26 cellular contexts compared by ENCODE assay signal in the genomic region with DNA sequence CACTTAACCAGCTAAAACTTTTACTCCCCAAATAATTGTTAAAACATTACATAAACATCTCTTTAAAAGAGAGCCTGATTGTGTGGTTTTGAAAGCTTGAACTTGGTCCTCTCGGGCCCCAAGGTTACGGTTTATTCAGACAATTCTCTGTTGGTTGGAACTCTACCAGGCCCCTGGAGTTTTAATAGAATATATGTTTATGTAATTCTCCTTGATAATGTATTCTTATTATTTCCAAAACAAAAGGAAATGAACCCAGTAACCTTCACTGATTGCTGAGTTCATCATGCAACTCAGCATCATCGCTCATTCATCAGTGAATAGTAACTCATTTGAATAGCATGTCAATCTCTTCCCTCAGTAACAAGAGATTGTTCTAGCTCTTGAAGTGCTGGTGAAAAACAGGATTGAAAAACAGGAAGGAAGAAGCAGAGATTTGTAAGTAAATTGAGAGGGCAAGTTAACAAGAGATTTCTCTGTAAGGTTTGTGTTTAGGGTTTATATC.
"Had no signal": no experiment of that assay in that cellular context is flagged by ENCODE, and none has a peak within 500 bp of the region (broad histone marks: within the 10 kb centered on the region; RNA-seq: fewer than 3 reads in every experiment).

No MANE protein-coding gene starts in this region.

- H3K4me3 ChIP-seq: coronary artery, dorsolateral prefrontal cortex, gastrocnemius medialis, heart right ventricle, lower lobe of right lung, neural progenitor cell, psoas muscle, spleen, testis, tibial nerve, upper lobe of right lung, vagina had no signal

- H3K27me3 ChIP-seq: dorsolateral prefrontal cortex, gastrocnemius medialis, heart right ventricle, neural progenitor cell, spleen, testis, tibial nerve, upper lobe of right lung, vagina had no signal

- H3K79me2 ChIP-seq: parathyroid adenoma had no signal

- H3K27ac ChIP-seq: coronary artery, dorsolateral prefrontal cortex, gastrocnemius medialis, heart right ventricle, lower lobe of right lung, neural progenitor cell, parathyroid adenoma, psoas muscle, testis, tibial nerve, upper lobe of right lung, vagina had no signal

- H3K9me3 ChIP-seq: gastrocnemius medialis, heart right ventricle, lower lobe of right lung, psoas muscle, spleen, testis, tibial nerve, upper lobe of right lung, vagina had no signal

- H3K36me3 ChIP-seq: gastrocnemius medialis, heart right ventricle, lower lobe of right lung, neural progenitor cell, spleen, tibial nerve, upper lobe of right lung, vagina had no signal

- H2AFZ ChIP-seq: neural progenitor cell, parathyroid adenoma had no signal

- H3K4me2 ChIP-seq: neural progenitor cell had no signal

- ATAC-seq: gastrocnemius medialis; heart right ventricle; left lobe of liver; lower lobe of right lung; natural killer cell; psoas muscle; sciatic nerve; stimulated activated memory B cell treated with anti-CD40 and anti-IgM and Interleukin-4, amounts not matched to agents 10 μg/mL and 1 μg/mL and 100 μg/mL, for 72 hours; upper lobe of right lung had no signal

- H3K4me1 ChIP-seq: gastrocnemius medialis, lower lobe of right lung, parathyroid adenoma, psoas muscle, upper lobe of right lung, vagina had no signal

- FAIRE-seq: islet of Langerhans had no signal

- DNase-seq: dorsolateral prefrontal cortex; effector memory CD4-positive, alpha-beta T cell; erythroblast; gastrocnemius medialis; heart right ventricle; hypothalamus; lower lobe of right lung; natural killer cell; occipital lobe; psoas muscle; retina; spleen; stimulated activated CD4-positive, alpha-beta T cell treated with anti-CD3 and anti-CD28 coated beads, Interleukin-15, amount 100 ng/mL, for 24 hours; stimulated activated CD4-positive, alpha-beta T cell treated with anti-CD3 and anti-CD28 coated beads, Interleukin-1b, Interleukin-23, amount 100 ng/mL, for 48 hours; stimulated activated CD4-positive, alpha-beta T cell treated with anti-CD3 and anti-CD28 coated beads, Interleukin-4, amount 100 ng/mL, for 24 hours; testis; upper lobe of right lung had no signal

- H3K9ac ChIP-seq: neural progenitor cell, parathyroid adenoma had no signal
